Comparison of ENCODE assay signal across 11 cellular contexts in genomic region chr10:6176691-6177231, GRCh38. TPM values are rescaled to one million over a fixed set of nuclear protein-coding genes. Genes with fewer than 3 reads are reported as not detected.
DNase-seq lines count a peak whose midpoint lies in the region; ATAC-seq, FAIRE-seq and TF ChIP-seq lines count a peak whose summit lies in the region.
"Had no signal": no experiment of that assay in that cellular context is flagged by ENCODE, and none has a peak within 500 bp of the region (broad histone marks: within the 10 kb centered on the region; RNA-seq: fewer than 3 reads in every experiment).

No MANE protein-coding gene starts in this region.

- no peaks in the 10 kb centered on the region for H3K36me3 Mint-ChIP-seq in natural killer cell
- no peaks in the 10 kb centered on the region for H3K36me3 Mint-ChIP-seq in natural killer cell treated with Interleukin-12 subunit alpha and Interleukin-12 subunit beta and Interleukin-15 and Interleukin-18, amount 100 ng/mL, for 72 hours
- H3K36me3 Mint-ChIP-seq in memory B cell, result peaks cover 5% of the 10 kb centered on the region

- FAIRE-seq in bronchial epithelial cell (lab: Jason Lieb, UNC), result no peak

- no peaks in the 10 kb centered on the region for H3K27me3 ChIP-seq in bronchial epithelial cell (ENCODE audit: control insufficient read depth, insufficient read depth, low read length)

- H3K4me1 Mint-ChIP-seq in natural killer cell (peaks cover 35 to 44% of the 10 kb centered on the region in 2 donors), memory B cell (peaks cover 34% of the 10 kb centered on the region)
- H3K4me1 Mint-ChIP-seq in natural killer cell treated with Interleukin-12 subunit alpha and Interleukin-12 subunit beta and Interleukin-15 and Interleukin-18, amount 100 ng/mL, for 72 hours (ENCODE audit: low read depth in 2 of 2), result peaks cover 26 to 35% of the 10 kb centered on the region in 2 donors

- ATAC-seq in natural killer cell (no peak), memory B cell (ENCODE audit: low read depth) (no peak), HG02623 (IDR thresholded peaks at IDR 0.05; ENCODE audit: unreplicated experiment) (no peak), GM18861 (IDR thresholded peaks at IDR 0.05; ENCODE audit: unreplicated experiment) (no peak), HG03342 (IDR thresholded peaks at IDR 0.05; ENCODE audit: unreplicated experiment) (no peak)
- ATAC-seq in natural killer cell treated with Interleukin-12 subunit alpha and Interleukin-12 subunit beta and Interleukin-15 and Interleukin-18, amount 100 ng/mL, for 72 hours, result no peak

- no peaks in the 10 kb centered on the region for H3K9me3 Mint-ChIP-seq in natural killer cell
- no peaks in the 10 kb centered on the region for H3K9me3 Mint-ChIP-seq in natural killer cell treated with Interleukin-12 subunit alpha and Interleukin-12 subunit beta and Interleukin-15 and Interleukin-18, amount 100 ng/mL, for 72 hours
- no peaks in the 10 kb centered on the region for H3K9me3 Mint-ChIP-seq in memory B cell
- H3K9me3 Mint-ChIP-seq: activated B cell treated with CpG ODN at 0.5 μM for 24 hours had no signal

- TF ChIP-seq CTCF in natural killer cell (IDR thresholded peaks at IDR 0.05), result no peak
- no peak for TF ChIP-seq CTCF in bronchial epithelial cell (IDR thresholded peaks at IDR 0.05; ENCODE audit: insufficient read depth, low read length, severe bottlenecking)

- H3K27ac Mint-ChIP-seq in natural killer cell (peak overlapping the region; percentile 12 to 13), memory B cell (peak overlapping the region; percentile 51)
- H3K27ac Mint-ChIP-seq in natural killer cell treated with Interleukin-12 subunit alpha and Interleukin-12 subunit beta and Interleukin-15 and Interleukin-18, amount 100 ng/mL, for 72 hours, result peak overlapping the region in 1 of 2 donors; percentile 83
- H3K27ac Mint-ChIP-seq: activated B cell treated with CpG ODN at 0.5 μM for 24 hours had no signal

- DNase-seq in natural killer cell, result no peak
- DNase-seq in natural killer cell treated with Interleukin-12 subunit alpha and Interleukin-12 subunit beta and Interleukin-15 and Interleukin-18, amount 100 ng/mL, for 72 hours (ENCODE audit: low spot score), result no peak
- DNase-seq in bronchial epithelial cell (ENCODE audit: low read depth), result peak; percentile 38
- DNase-seq in memory B cell (ENCODE audit: low spot score in 2 of 2), result no peak
- no peak for DNase-seq in NCI-H345 (lab: John Stamatoyannopoulos, UW)
- DNase-seq: activated B cell treated with CpG ODN at 0.5 μM for 24 hours; NCI-H1105; stimulated activated CD4-positive, alpha-beta T cell treated with anti-CD3 and anti-CD28 coated beads, Interleukin-4, amount 100 ng/mL, for 4 hours had no signal

- peaks cover 4% of the 10 kb centered on the region for H3K36me3 ChIP-seq in bronchial epithelial cell (ENCODE audit: control insufficient read depth, insufficient read depth, low read length)

- H3K27me3 Mint-ChIP-seq in natural killer cell (ENCODE audit: low read depth in 2 of 2) (no peaks in the 10 kb centered on the region), memory B cell (no peaks in the 10 kb centered on the region)
- no peaks in the 10 kb centered on the region for H3K27me3 Mint-ChIP-seq in natural killer cell treated with Interleukin-12 subunit alpha and Interleukin-12 subunit beta and Interleukin-15 and Interleukin-18, amount 100 ng/mL, for 72 hours
- H3K27me3 Mint-ChIP-seq: activated B cell treated with CpG ODN at 0.5 μM for 24 hours had no signal

- intact Hi-C loops in natural killer cell (cut with micrococcal nuclease), result no loop called here

- H3K4me3 ChIP-seq in bronchial epithelial cell (ENCODE audit: low read depth, low read length), result no peak overlapping the region

- H3K4me3 Mint-ChIP-seq in natural killer cell (no peak overlapping the region), memory B cell (no peak overlapping the region)
- no peak overlapping the region for H3K4me3 Mint-ChIP-seq in natural killer cell treated with Interleukin-12 subunit alpha and Interleukin-12 subunit beta and Interleukin-15 and Interleukin-18, amount 100 ng/mL, for 72 hours
- H3K4me3 Mint-ChIP-seq: activated B cell treated with CpG ODN at 0.5 μM for 24 hours had no signal

RNA-seq across cellular contexts. Expression of gene PFKFB3, which starts 26.0 kb away (rescaled TPM):
- total RNA-seq in natural killer cell (10 to 100 TPM; 33.4 to 59.7 (median 39.0) TPM), bronchial epithelial cell (18.7 and 37.0 TPM in 2 replicates)
- total RNA-seq in natural killer cell treated with Interleukin-12 subunit alpha and Interleukin-12 subunit beta and Interleukin-15 and Interleukin-18, amount 100 ng/mL, for 72 hours, result 100 to 1,000 TPM; 190 to 256 TPM
